In the genomic region with DNA sequence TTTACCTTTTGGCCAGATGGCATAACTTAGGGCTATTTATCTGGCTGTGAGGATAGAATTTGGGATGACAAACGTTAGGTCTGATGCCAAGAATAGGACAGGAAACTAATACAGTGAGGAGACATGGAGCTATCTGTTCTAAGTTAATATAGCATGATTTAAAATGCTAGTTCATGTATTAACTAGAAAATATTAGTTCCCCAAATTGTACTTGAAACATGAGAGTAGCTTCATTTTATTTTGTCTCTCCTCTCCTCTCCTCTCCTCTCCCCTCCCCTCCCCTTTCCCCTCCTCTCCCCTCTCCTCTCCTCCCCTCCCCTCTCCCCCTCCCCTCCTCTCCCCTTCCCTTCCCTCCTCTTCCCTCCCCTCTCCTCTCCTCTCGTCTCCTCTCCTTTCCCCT, we compare ENCODE assay signal across 21 cellular contexts.
"Had no signal": no experiment of that assay in that cellular context is flagged by ENCODE, and none has a peak within 500 bp of the region (broad histone marks: within the 10 kb centered on the region; RNA-seq: fewer than 3 reads in every experiment).

No MANE protein-coding gene starts in this region.

- H3K4me3 ChIP-seq: SJSA1, SK-N-MC had no signal

- H3K36me3 ChIP-seq: SJSA1 had no signal

- H3K4me2 ChIP-seq: KMS-11 had no signal

- H3K4me1 ChIP-seq: SJSA1 had no signal

- DNase-seq: IMR-90; Kasumi-1; MM.1S; NCI-H1417 treated with DMSO at 0.1 percent for 48 hours; NCI-H146; NCI-H1930; NCI-H2081; NCI-H2107; NCI-H345; NCI-H446 treated with DMSO at 0.1 percent for 48 hours; NCI-H510A treated with DMSO at 0.1 percent for 48 hours; NCI-H526; NCI-H748 treated with DMSO at 0.1 percent for 48 hours; NK-92 treated with Interleukin-12 subunit alpha and Interleukin-12 subunit beta, amount 100 ng/mL, for 24 hours; Right ventricle myocardium superior; RPMI8226; SIG-M5 had no signal

- H3K9ac ChIP-seq: KMS-11 had no signal

- H3K9me3 ChIP-seq: SJSA1 had no signal

- FAIRE-seq: RCC 7860 had no signal

- H3K27ac ChIP-seq: KMS-11, SJSA1, SK-N-MC had no signal
